In the genomic region with DNA sequence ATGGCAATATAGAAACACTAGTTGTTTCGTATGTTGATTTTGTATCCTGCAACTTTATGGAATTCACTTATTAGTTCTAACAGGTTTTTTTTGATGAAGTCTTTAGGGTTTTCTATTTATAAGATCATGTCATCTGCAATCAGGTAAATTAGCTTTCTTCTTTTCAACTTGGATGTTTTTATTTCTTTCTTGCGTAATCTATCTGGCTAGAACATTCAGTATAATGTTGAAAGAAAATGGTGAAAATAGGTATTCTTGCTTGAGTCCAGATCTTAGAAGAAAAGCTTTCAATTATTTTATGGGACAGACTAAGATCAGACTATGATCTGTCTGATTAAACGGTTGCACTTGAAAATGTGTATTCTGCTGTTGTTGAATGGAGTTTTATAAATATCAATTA, we compare ENCODE assay signal across 25 cellular contexts.
"Had no signal": no experiment of that assay in that cellular context is flagged by ENCODE, and none has a peak within 500 bp of the region (broad histone marks: within the 10 kb centered on the region; RNA-seq: fewer than 3 reads in every experiment).

No MANE protein-coding gene starts in this region.

- H3K36me3 ChIP-seq: colonic mucosa, esophagus squamous epithelium, gastroesophageal sphincter, heart left ventricle, left lung, lower lobe of right lung had no signal

- H3K27ac ChIP-seq: colonic mucosa, epithelial cell of prostate, esophagus squamous epithelium, gastroesophageal sphincter, heart left ventricle, hepatocyte, left lung, lower lobe of right lung had no signal

- ATAC-seq: effector memory CD8-positive, alpha-beta T cell; esophagus mucosa; gastroesophageal sphincter; heart left ventricle; left cardiac atrium; left lung; left ventricle myocardium superior; lower lobe of right lung; mucosa of descending colon had no signal

- DNase-seq: colonic mucosa; cortex of kidney; effector CD8-positive, alpha-beta T cell; effector memory CD8-positive, alpha-beta T cell; endodermal cell; erythroblast; esophagus squamous epithelium; foreskin fibroblast; heart left ventricle; hypothalamus; immature natural killer cell; islet precursor cell; left cardiac atrium; left lung; left ventricle myocardium superior; lower lobe of right lung; mesenchymal stem cell; mucosa of descending colon; naive B cell had no signal

- FAIRE-seq: endometrium, frontal cortex had no signal

- H3K4me2 ChIP-seq: hepatocyte had no signal

- H3K4me3 ChIP-seq: colonic mucosa, esophagus squamous epithelium, gastroesophageal sphincter, heart left ventricle, hepatocyte, left lung, lower lobe of right lung, mucosa of descending colon had no signal

- H3K79me2 ChIP-seq: hepatocyte had no signal

- H3K27me3 ChIP-seq: esophagus squamous epithelium, gastroesophageal sphincter, heart left ventricle, hepatocyte, left lung had no signal

- H2AFZ ChIP-seq: hepatocyte had no signal

- H3K4me1 ChIP-seq: colonic mucosa, esophagus squamous epithelium, gastroesophageal sphincter, heart left ventricle, left lung, lower lobe of right lung had no signal
